ENCODE assay signal across 18 cellular contexts in the genomic region with DNA sequence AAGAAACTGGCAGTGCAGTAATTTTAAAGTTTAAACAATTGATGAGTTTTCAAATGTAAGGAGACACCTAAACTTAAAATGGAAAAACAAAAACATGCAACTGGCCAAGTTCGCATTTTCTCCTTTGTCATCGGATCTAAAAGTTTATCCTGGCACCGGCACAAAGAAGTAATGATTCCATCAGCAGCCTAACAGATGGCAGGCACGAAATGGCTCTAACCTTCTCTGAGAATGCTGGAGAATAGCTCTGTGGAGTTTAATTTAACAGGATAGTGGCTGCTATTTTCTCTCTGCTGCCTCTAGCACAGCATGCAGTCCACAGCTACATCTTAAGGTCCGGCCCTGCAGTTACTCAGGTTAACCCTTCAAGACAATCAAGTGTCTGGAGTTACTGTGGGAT.
DNase-seq lines count a peak whose midpoint lies in the region; ATAC-seq, FAIRE-seq and TF ChIP-seq lines count a peak whose summit lies in the region.
"Had no signal": no experiment of that assay in that cellular context is flagged by ENCODE, and none has a peak within 500 bp of the region (broad histone marks: within the 10 kb centered on the region; RNA-seq: fewer than 3 reads in every experiment).

No MANE protein-coding gene starts in this region.

- H3F3A ChIP-seq in neural cell (ENCODE audit: insufficient read depth, low read length, poor library complexity, severe bottlenecking) = no peaks in the 10 kb centered on the region
- no peaks in the 10 kb centered on the region for H3F3A ChIP-seq in smooth muscle cell (ENCODE audit: low read depth)

- H3K27me3 ChIP-seq in endothelial cell of umbilical vein (ENCODE audit: control insufficient read depth in 2 of 2, insufficient read depth in 2 of 2, low read length in 2 of 2) (no peaks in the 10 kb centered on the region), neural cell (ENCODE audit: insufficient read depth, low read depth, low read length) (no peaks in the 10 kb centered on the region), smooth muscle cell (ENCODE audit: low read depth) (no peaks in the 10 kb centered on the region)
- H3K27me3 ChIP-seq: esophagus squamous epithelium had no signal

- CTCF ChIA-PET in endothelial cell of umbilical vein (lab: Charles Lee) = interaction anchor here (0.9 to 1.5 kb wide), 8 partner anchors 8 to 73 kb away, joined by 3 to 7 read pairs (median 4); no protein-coding TSS in a partner anchor

- no peak overlapping the region for H3K9ac ChIP-seq in endothelial cell of umbilical vein (replicated peaks; ENCODE audit: extremely low read depth, insufficient read depth, low read length)
- H3K9ac ChIP-seq in neural cell (ENCODE audit: low read length) = no peak overlapping the region
- H3K9ac ChIP-seq in smooth muscle cell (ENCODE audit: low read depth) = no peak overlapping the region
- H3K9ac ChIP-seq: parathyroid adenoma had no signal

- H3K27ac ChIP-seq in endothelial cell of umbilical vein (ENCODE audit: insufficient read depth, low read depth, low read length) (peak overlapping the region; percentile 51), neural cell (ENCODE audit: low read length) (no peak overlapping the region), smooth muscle cell (ENCODE audit: low read depth) (no peak overlapping the region)
- H3K27ac ChIP-seq: C4-2B, coronary artery, esophagus squamous epithelium, parathyroid adenoma had no signal

- intact Hi-C loops in endothelial cell of umbilical vein (cut with micrococcal nuclease) = loop anchor here (2.0 kb wide), 2 partner anchors 44 to 72 kb away; no protein-coding TSS in a partner anchor

- DNase-seq in DMS 273 (lab: John Stamatoyannopoulos, UW; ENCODE audit: unreplicated experiment) (peak; percentile 77), NCI-H446 treated with DMSO at 0.1 percent for 48 hours (lab: John Stamatoyannopoulos, UW) (peak; percentile 64), endothelial cell of umbilical vein (ENCODE audit: low read depth, low spot score) (peak; percentile 76), smooth muscle cell (lab: John Stamatoyannopoulos, UW; ENCODE audit: unreplicated experiment) (no peak), NCI-H510A (lab: John Stamatoyannopoulos, UW) (no peak), H54 (ENCODE audit: insufficient read length, low spot score) (no peak)
- DNase-seq: activated CD4-positive, alpha-beta T cell treated with anti-CD3 and anti-CD28 coated beads, Interleukin-2, amount 10 ng/mL, durations not matched to agents 24 days and 14 days; activated T-cell treated with anti-CD3 and anti-CD28 coated beads, Interleukin-2, amount 50 U/mL, for 24 hours; DMS79 treated with DMSO at 0.1 percent for 48 hours; esophagus squamous epithelium; immature natural killer cell; NCI-H2081 had no signal

- H3K4me3 ChIP-seq in endothelial cell of umbilical vein (replicated peaks in 1 of 3; ENCODE audit: insufficient read depth in 1 of 3, low read depth in 1 of 3, low read length in 3 of 3) = peak overlapping the region in 1 of 3 experiments; percentile 27
- H3K4me3 ChIP-seq in neural cell (ENCODE audit: low read length) = no peak overlapping the region
- H3K4me3 ChIP-seq in smooth muscle cell = no peak overlapping the region
- H3K4me3 ChIP-seq: coronary artery, esophagus squamous epithelium, GM12878 had no signal

- peak overlapping the region; percentile 8 for H2AFZ ChIP-seq in endothelial cell of umbilical vein (ENCODE audit: low read depth, low read length)
- H2AFZ ChIP-seq in neural cell (ENCODE audit: low read depth, low read length) = no peak overlapping the region
- H2AFZ ChIP-seq in smooth muscle cell (ENCODE audit: low read depth) = no peak overlapping the region
- H2AFZ ChIP-seq: parathyroid adenoma had no signal

- TF ChIP-seq POLR2A in endothelial cell of umbilical vein (IDR thresholded peaks at IDR 0.05; ENCODE audit: low read depth, low read length) = no peak
- TF ChIP-seq POLR2A in H54 (IDR thresholded peaks at IDR 0.05; ENCODE audit: low read depth, low read length) = no peak

- POLR2A ChIA-PET in endothelial cell of umbilical vein (lab: Charles Lee) = no interaction called here

- no TSS peak for BruUV-seq in endothelial cell of umbilical vein (replicated peaks; lab: Mats Ljungman, UMichigan)

- no peak for FAIRE-seq in endothelial cell of umbilical vein (lab: Jason Lieb, UNC)
- no peak for FAIRE-seq in H54 (lab: Jason Lieb, UNC)
- FAIRE-seq: GM12878 had no signal

- peak; percentile 9 for TF ChIP-seq RAD21 in neural cell (conservative IDR thresholded peaks at IDR 0.05)

- no peaks in the 10 kb centered on the region for H3K79me2 ChIP-seq in endothelial cell of umbilical vein (ENCODE audit: control insufficient read depth, insufficient read depth, low read length)
- no peaks in the 10 kb centered on the region for H3K79me2 ChIP-seq in neural cell (replicated peaks; ENCODE audit: insufficient read depth, low read length)
- no peaks in the 10 kb centered on the region for H3K79me2 ChIP-seq in smooth muscle cell (ENCODE audit: low read depth)
- H3K79me2 ChIP-seq: parathyroid adenoma had no signal

- 86% methylated on average over 5 of the region's 5 CpGs for WGBS in smooth muscle cell (ENCODE audit: low lambda C conversion rate)

- no peaks in the 10 kb centered on the region for H3K9me1 ChIP-seq in endothelial cell of umbilical vein (replicated peaks; ENCODE audit: control insufficient read depth, extremely low read depth, insufficient read depth, low read length)

- no peaks in the 10 kb centered on the region for H3K9me3 ChIP-seq in endothelial cell of umbilical vein (replicated peaks; ENCODE audit: control insufficient read depth, insufficient read depth, low read length)
- no peaks in the 10 kb centered on the region for H3K9me3 ChIP-seq in neural cell (ENCODE audit: low read length)
- peaks cover 2% of the 10 kb centered on the region for H3K9me3 ChIP-seq in smooth muscle cell (replicated peaks; ENCODE audit: low read depth)

- no peaks in the 10 kb centered on the region for H4K20me1 ChIP-seq in endothelial cell of umbilical vein (replicated peaks; ENCODE audit: control insufficient read depth, extremely low read depth, insufficient read depth, low read length)
- H4K20me1 ChIP-seq in neural cell (ENCODE audit: insufficient read depth) = no peaks in the 10 kb centered on the region
- H4K20me1 ChIP-seq in smooth muscle cell (ENCODE audit: low read depth) = no peaks in the 10 kb centered on the region

- no peaks in the 10 kb centered on the region for H3K9me2 ChIP-seq in neural cell (ENCODE audit: insufficient read depth, low read length)

- peak overlapping the region; percentile 61 for H3K4me2 ChIP-seq in endothelial cell of umbilical vein (ENCODE audit: insufficient read depth, low read length)
- H3K4me2 ChIP-seq in neural cell (ENCODE audit: low read length) = no peak overlapping the region
- H3K4me2 ChIP-seq in smooth muscle cell = no peak overlapping the region

- no peaks in the 10 kb centered on the region for H3K36me3 ChIP-seq in endothelial cell of umbilical vein (ENCODE audit: control insufficient read depth in 2 of 2, extremely low read depth in 1 of 2, insufficient read depth in 2 of 2, low read length in 2 of 2)
- H3K36me3 ChIP-seq in neural cell (ENCODE audit: insufficient read depth, low read length) = no peaks in the 10 kb centered on the region
- H3K36me3 ChIP-seq in smooth muscle cell (ENCODE audit: low read depth) = no peaks in the 10 kb centered on the region
- H3K36me3 ChIP-seq: esophagus squamous epithelium had no signal

- ATAC-seq in HG03342 (IDR thresholded peaks at IDR 0.05; ENCODE audit: unreplicated experiment) = no peak
- ATAC-seq: GM12878 had no signal

- TF ChIP-seq CTCF in endothelial cell of umbilical vein (IDR thresholded peaks at IDR 0.05; ENCODE audit: extremely low read depth in 1 of 2, insufficient read depth in 1 of 2, low read depth in 1 of 2, low read length in 2 of 2) = no peak
- no peak for TF ChIP-seq CTCF in neural cell (IDR thresholded peaks at IDR 0.05; ENCODE audit: poor library complexity, severe bottlenecking)
- no peak for TF ChIP-seq CTCF in smooth muscle cell (IDR thresholded peaks at IDR 0.05; ENCODE audit: borderline replicate concordance, insufficient read depth, poor library complexity, severe bottlenecking)

- dilution Hi-C loops in endothelial cell of umbilical vein (cut with MboI; ENCODE audit: extremely low pct_ligation_motif_present, low sequenced_read_pairs) = no loop called here

- no peak for TF ChIP-seq EP300 in neural cell (conservative IDR thresholded peaks at IDR 0.05; ENCODE audit: poor library complexity, severe bottlenecking)

- H3K4me1 ChIP-seq in endothelial cell of umbilical vein (ENCODE audit: control insufficient read depth, extremely low read depth, insufficient read depth, low read length) (peaks cover 27% of the 10 kb centered on the region), smooth muscle cell (ENCODE audit: low read depth) (peaks cover 7% of the 10 kb centered on the region)
- H3K4me1 ChIP-seq: esophagus squamous epithelium, parathyroid adenoma had no signal

TF ChIP-seq in endothelial cell of umbilical vein, 7 proteins besides CTCF, POLR2A, EP300 and RAD21 (continues in another document):
- no peak for TF ChIP-seq EZH2 (IDR thresholded peaks at IDR 0.05; ENCODE audit: borderline replicate concordance, low read depth, low read length, severe bottlenecking)
- peak; percentile 49 for TF ChIP-seq GATA2 (IDR thresholded peaks at IDR 0.05; ENCODE audit: insufficient read depth, insufficient read length, low read depth, low read length)
- no peak for TF ChIP-seq FOS (IDR thresholded peaks at IDR 0.05; ENCODE audit: borderline replicate concordance, insufficient read depth, low read length)
- no peak for TF ChIP-seq POLR2AphosphoS5 (IDR thresholded peaks at IDR 0.05; ENCODE audit: insufficient read depth, low read depth, low read length)
- TF ChIP-seq MYC (IDR thresholded peaks at IDR 0.05; ENCODE audit: low read depth, low read length) = no peak
- no peak for TF ChIP-seq JUN (IDR thresholded peaks at IDR 0.05; ENCODE audit: borderline replicate concordance, insufficient read depth, insufficient read length, low read depth)

TF ChIP-seq in neural cell, 6 proteins besides CTCF, POLR2A, EP300 and RAD21 (continues in another document):
- no peak for TF ChIP-seq TAF1 (IDR thresholded peaks at IDR 0.05; ENCODE audit: low read depth)

Comparison
In these comparisons a context has a peak if more than half of its experiments do, and no peak if none do; other contexts are left out.
1. DNase-seq: peak in DMS 273 (single experiment), NCI-H446 treated with DMSO at 0.1 percent for 48 hours (single experiment) and endothelial cell of umbilical vein (single experiment); none in smooth muscle cell (single experiment), NCI-H510A (single experiment) and H54 (single experiment).